Comparison of ENCODE assay signal across 11 cellular contexts in genomic region chr16:84518804-84519341, GRCh38. TPM values are rescaled to one million over a fixed set of nuclear protein-coding genes. Genes with fewer than 3 reads are reported as not detected.
DNase-seq lines count a peak whose midpoint lies in the region; ATAC-seq, FAIRE-seq and TF ChIP-seq lines count a peak whose summit lies in the region.
"Had no signal": no experiment of that assay in that cellular context is flagged by ENCODE, and none has a peak within 500 bp of the region (broad histone marks: within the 10 kb centered on the region; RNA-seq: fewer than 3 reads in every experiment).

No MANE protein-coding gene starts in this region.

- peak overlapping the region; percentile 92 for H3K27ac Mint-ChIP-seq in activated CD8-positive, alpha-beta T cell treated with anti-CD3 and anti-CD28 coated beads, Interleukin-2, amount 10 ng/mL, durations not matched to agents 7 days and 5 days
- H3K27ac Mint-ChIP-seq in endodermal cell: no peak overlapping the region

- H3K9ac ChIP-seq in endodermal cell (ENCODE audit: extremely low read depth, low read length, poor library complexity, severe bottlenecking): peak overlapping the region; percentile 11

- WGBS in endodermal cell (ENCODE audit: insufficient coverage in 1 of 2, insufficient read length in 1 of 2), 2 experiments: 91 to 94% methylated on average over 8 to 17 of the region's 17 CpGs
- WGBS in testis, 2 donors: 81 to 91% methylated on average over 17 of the region's 17 CpGs

- CTCF ChIA-PET in activated CD8-positive, alpha-beta T cell treated with anti-CD3 and anti-CD28 coated beads, Interleukin-2, amount 10 ng/mL, durations not matched to agents 7 days and 5 days (lab: Charles Lee): interaction anchor here (0.8 to 7.1 kb wide), 20 partner anchors 10 to 219 kb away, joined by 3 to 68 read pairs (median 4); no protein-coding TSS in a partner anchor

- peaks cover 91% of the 10 kb centered on the region for H3K4me1 Mint-ChIP-seq in activated CD8-positive, alpha-beta T cell treated with anti-CD3 and anti-CD28 coated beads, Interleukin-2, amount 10 ng/mL, durations not matched to agents 7 days and 5 days (ENCODE audit: low read depth)
- H3K4me1 Mint-ChIP-seq in endodermal cell: peaks cover 5% of the 10 kb centered on the region

- H3K36me3 Mint-ChIP-seq in activated CD8-positive, alpha-beta T cell treated with anti-CD3 and anti-CD28 coated beads, Interleukin-2, amount 10 ng/mL, durations not matched to agents 7 days and 5 days (ENCODE audit: low read depth): peaks cover 65% of the 10 kb centered on the region
- H3K36me3 Mint-ChIP-seq in endodermal cell (ENCODE audit: low read depth): no peaks in the 10 kb centered on the region

- POLR2A ChIA-PET in activated CD8-positive, alpha-beta T cell treated with anti-CD3 and anti-CD28 coated beads, Interleukin-2, amount 10 ng/mL, durations not matched to agents 7 days and 5 days (lab: Charles Lee): interaction anchor here (0.6 to 4.5 kb wide), 17 partner anchors 11 to 403 kb away, joined by 3 to 31 read pairs (median 4); partner anchors contain the start of gene MBTPS1

- H3K36me3 ChIP-seq in endodermal cell (ENCODE audit: control insufficient read depth, insufficient read depth, low read length): no peaks in the 10 kb centered on the region
- no peaks in the 10 kb centered on the region for H3K36me3 ChIP-seq in testis (ENCODE audit: low read depth, missing control alignments)
- H3K36me3 ChIP-seq: vagina had no signal

- peak overlapping the region; percentile 59 for H3K4me3 Mint-ChIP-seq in activated CD8-positive, alpha-beta T cell treated with anti-CD3 and anti-CD28 coated beads, Interleukin-2, amount 10 ng/mL, durations not matched to agents 7 days and 5 days
- no peak overlapping the region for H3K4me3 Mint-ChIP-seq in endodermal cell

- intact Hi-C loops in testis (cut with DNase I; ENCODE audit: low total_unique reads): no loop called here

- no peak for TF ChIP-seq POLR2A in testis (IDR thresholded peaks at IDR 0.05)

- H3K9me3 ChIP-seq in endodermal cell (ENCODE audit: control insufficient read depth, low read length) (no peaks in the 10 kb centered on the region), testis (no peaks in the 10 kb centered on the region)
- H3K9me3 ChIP-seq: vagina had no signal

- no peaks in the 10 kb centered on the region for H3K27me3 ChIP-seq in endodermal cell (ENCODE audit: control insufficient read depth, insufficient read depth, low read length, poor library complexity, severe bottlenecking)
- H3K27me3 ChIP-seq in testis: no peaks in the 10 kb centered on the region
- H3K27me3 ChIP-seq: vagina had no signal

- no peaks in the 10 kb centered on the region for H3K9me3 Mint-ChIP-seq in activated CD8-positive, alpha-beta T cell treated with anti-CD3 and anti-CD28 coated beads, Interleukin-2, amount 10 ng/mL, durations not matched to agents 7 days and 5 days (ENCODE audit: insufficient read depth)
- H3K9me3 Mint-ChIP-seq in endodermal cell: peaks cover 3% of the 10 kb centered on the region

- TF ChIP-seq CTCF in endodermal cell (conservative IDR thresholded peaks at IDR 0.05) (no peak), testis (IDR thresholded peaks at IDR 0.05) (no peak)

- H3K27me3 Mint-ChIP-seq in activated CD8-positive, alpha-beta T cell treated with anti-CD3 and anti-CD28 coated beads, Interleukin-2, amount 10 ng/mL, durations not matched to agents 7 days and 5 days (ENCODE audit: low read depth): no peaks in the 10 kb centered on the region
- no peaks in the 10 kb centered on the region for H3K27me3 Mint-ChIP-seq in endodermal cell (ENCODE audit: insufficient read depth)

- peak; percentile 18 for DNase-seq in stimulated activated CD4-positive, alpha-beta T cell treated with anti-CD3 and anti-CD28 coated beads, Interleukin-2, amount 100 ng/mL, for 4 hours (ENCODE audit: low read depth)
- no peak for DNase-seq in stimulated activated CD4-positive, alpha-beta T cell treated with anti-CD3 and anti-CD28 coated beads, Interleukin-2, amount 100 ng/mL, for 24 hours
- peak; percentile 94 for DNase-seq in activated CD8-positive, alpha-beta T cell treated with anti-CD3 and anti-CD28 coated beads, Interleukin-2, amount 10 ng/mL, durations not matched to agents 7 days and 5 days
- DNase-seq in endodermal cell (no peak), RCC 7860 (ENCODE audit: low spot score) (no peak), testis (no peak), GM19239 (ENCODE audit: insufficient read length, low spot score) (no peak)
- DNase-seq: retina had no signal

- H3K4me3 ChIP-seq in endodermal cell (ENCODE audit: low read length) (no peak overlapping the region), testis (no peak overlapping the region)
- H3K4me3 ChIP-seq: vagina had no signal

- FAIRE-seq in RCC 7860 (lab: Jason Lieb, UNC): no peak
- FAIRE-seq in GM19239 (lab: Jason Lieb, UNC): no peak

- peak; percentile 60 for ATAC-seq in activated CD8-positive, alpha-beta T cell treated with anti-CD3 and anti-CD28 coated beads, Interleukin-2, amount 10 ng/mL, durations not matched to agents 7 days and 5 days
- ATAC-seq in GM19351 (IDR thresholded peaks at IDR 0.05; ENCODE audit: unreplicated experiment): no peak

- peaks cover 3% of the 10 kb centered on the region for H3K4me1 ChIP-seq in endodermal cell (ENCODE audit: control insufficient read depth, insufficient read depth, low read length)
- no peaks in the 10 kb centered on the region for H3K4me1 ChIP-seq in testis
- H3K4me1 ChIP-seq: vagina had no signal

- H3K27ac ChIP-seq in endodermal cell (ENCODE audit: low read depth, low read length) (no peak overlapping the region), testis (no peak overlapping the region)
- H3K27ac ChIP-seq: HL-60, vagina had no signal

RNA-seq across cellular contexts. Expression of gene MEAK7, which starts 14.4 kb away (rescaled TPM):
- total RNA-seq in activated CD8-positive, alpha-beta T cell treated with anti-CD3 and anti-CD28 coated beads, Interleukin-2, amount 10 ng/mL, durations not matched to agents 7 days and 5 days: 10 to 100 TPM; 62.3 to 72.4 TPM
- total RNA-seq in endodermal cell (10 to 100 TPM; 30.3 to 34.9 TPM), testis (10 to 100 TPM; 11.2 to 20.0 TPM)
- 16.1 TPM for polyA plus RNA-seq in endodermal cell (2013, experiment 1 of 2)
- polyA plus RNA-seq in endodermal cell (2013, experiment 2 of 2): 12.1 TPM
- polyA plus RNA-seq in testis (ENCODE audit: insufficient read depth, low read depth, low replicate concordance): 14.3 TPM

Comparison
In these comparisons a context has a peak if more than half of its experiments do, and no peak if none do; other contexts are left out.
1. DNase-seq: peak in stimulated activated CD4-positive, alpha-beta T cell treated with anti-CD3 and anti-CD28 coated beads, Interleukin-2, amount 100 ng/mL, for 4 hours (single experiment) and activated CD8-positive, alpha-beta T cell treated with anti-CD3 and anti-CD28 coated beads, Interleukin-2, amount 10 ng/mL, durations not matched to agents 7 days and 5 days (single experiment); none in stimulated activated CD4-positive, alpha-beta T cell treated with anti-CD3 and anti-CD28 coated beads, Interleukin-2, amount 100 ng/mL, for 24 hours (0 of 2), endodermal cell (single experiment), RCC 7860 (single experiment), testis (single experiment) and GM19239 (single experiment).